11 cellular contexts compared by ENCODE assay signal in genomic region chr10:48633381-48634197, GRCh38. TPM values are rescaled to one million over a fixed set of nuclear protein-coding genes. Genes with fewer than 3 reads are reported as not detected.
A peak's percentile ranks its signal among the peaks of the same experiment; 100 is the strongest.
DNase-seq lines count a peak whose midpoint lies in the region; ATAC-seq and TF ChIP-seq lines count a peak whose summit lies in the region.
"Had no signal": no experiment of that assay in that cellular context is flagged by ENCODE, and none has a peak within 500 bp of the region (broad histone marks: within the 10 kb centered on the region; RNA-seq: fewer than 3 reads in every experiment).

No MANE protein-coding gene starts in this region.

- H3K27me3 ChIP-seq in left lung = peaks cover 0 to 14% of the 10 kb centered on the region in 2 donors

- intact Hi-C loops in left lung (cut with DNase I) = no loop called here
- intact Hi-C loops in activated T-helper 2 cell treated with anti-CD3 and anti-CD28 coated beads, Interferon-gamma antibody, Interleukin-2, Interleukin-4, amounts not matched to agents 10 μg/mL and 5 μg/mL and 100 μg/mL, durations not matched to agents 14 hours and 24 hours and 36 hours (cut with micrococcal nuclease) = no loop called here

- peaks cover 0 to 17% of the 10 kb centered on the region in 2 donors for H3K4me1 ChIP-seq in left lung

- H3K9me3 Mint-ChIP-seq in activated T-helper 2 cell treated with anti-CD3 and anti-CD28 coated beads, Interferon-gamma antibody, Interleukin-2, Interleukin-4, amounts not matched to agents 10 μg/mL and 5 μg/mL and 100 μg/mL, durations not matched to agents 14 hours and 24 hours and 36 hours = no peaks in the 10 kb centered on the region

- no peaks in the 10 kb centered on the region for H3K36me3 Mint-ChIP-seq in activated T-helper 2 cell treated with anti-CD3 and anti-CD28 coated beads, Interferon-gamma antibody, Interleukin-2, Interleukin-4, amounts not matched to agents 10 μg/mL and 5 μg/mL and 100 μg/mL, durations not matched to agents 14 hours and 24 hours and 36 hours (ENCODE audit: low read depth)

- TF ChIP-seq CTCF in left lung (IDR thresholded peaks at IDR 0.05) = no peak

- no peaks in the 10 kb centered on the region for H3K9me3 ChIP-seq in left lung

- peaks cover 34% of the 10 kb centered on the region for H3K27me3 Mint-ChIP-seq in activated T-helper 2 cell treated with anti-CD3 and anti-CD28 coated beads, Interferon-gamma antibody, Interleukin-2, Interleukin-4, amounts not matched to agents 10 μg/mL and 5 μg/mL and 100 μg/mL, durations not matched to agents 14 hours and 24 hours and 36 hours (ENCODE audit: low read depth)

- no peak overlapping the region for H3K4me3 Mint-ChIP-seq in activated T-helper 2 cell treated with anti-CD3 and anti-CD28 coated beads, Interferon-gamma antibody, Interleukin-2, Interleukin-4, amounts not matched to agents 10 μg/mL and 5 μg/mL and 100 μg/mL, durations not matched to agents 14 hours and 24 hours and 36 hours (ENCODE audit: low read depth)

- H3K27ac Mint-ChIP-seq in activated T-helper 2 cell treated with anti-CD3 and anti-CD28 coated beads, Interferon-gamma antibody, Interleukin-2, Interleukin-4, amounts not matched to agents 10 μg/mL and 5 μg/mL and 100 μg/mL, durations not matched to agents 14 hours and 24 hours and 36 hours = no peak overlapping the region

- peak; percentile 45 for ATAC-seq in GM18502 (IDR thresholded peaks at IDR 0.05; ENCODE audit: poor library complexity, unreplicated experiment)
- ATAC-seq in GM21423 (IDR thresholded peaks at IDR 0.05; ENCODE audit: unreplicated experiment) = peak; percentile 35
- ATAC-seq in HG03196 (IDR thresholded peaks at IDR 0.05; ENCODE audit: unreplicated experiment) = peak; percentile 32
- no peak for ATAC-seq in left lung
- no peak for ATAC-seq in left lobe of liver
- ATAC-seq: SK-N-SH treated with all-trans-retinoic acid at 6 μM for 48 hours had no signal

- H3K36me3 ChIP-seq in left lung = no peaks in the 10 kb centered on the region

- no peak overlapping the region for H3K4me3 ChIP-seq in left lung

- DNase-seq in left lung (no peak), DMS79 treated with DMSO at 0.1 percent for 48 hours (lab: John Stamatoyannopoulos, UW) (no peak), left lobe of liver (ENCODE audit: low spot score) (no peak), DMS153 treated with DMSO at 0.1 percent for 48 hours (lab: John Stamatoyannopoulos, UW; ENCODE audit: unreplicated experiment) (no peak)
- DNase-seq in activated T-helper 2 cell treated with anti-CD3 and anti-CD28 coated beads, Interferon-gamma antibody, Interleukin-2, Interleukin-4, amounts not matched to agents 10 μg/mL and 5 μg/mL and 100 μg/mL, durations not matched to agents 14 hours and 24 hours and 36 hours (ENCODE audit: low spot score) = no peak
- DNase-seq: stimulated activated naive CD4-positive, alpha-beta T cell had no signal

- H3K4me1 Mint-ChIP-seq in activated T-helper 2 cell treated with anti-CD3 and anti-CD28 coated beads, Interferon-gamma antibody, Interleukin-2, Interleukin-4, amounts not matched to agents 10 μg/mL and 5 μg/mL and 100 μg/mL, durations not matched to agents 14 hours and 24 hours and 36 hours (ENCODE audit: low read depth) = peaks cover 17% of the 10 kb centered on the region

- peak overlapping the region; percentile 19 to 57 for H3K27ac ChIP-seq in left lung

RNA-seq across cellular contexts. Expression of gene ARHGAP22, which starts 28.7 kb away (rescaled TPM):
- total RNA-seq in left lung (10 to 100 TPM in 1 of 2 donors, 1 to 10 TPM in 1; 5.2 to 10.4 TPM), left lobe of liver (0.13 TPM)
- 0.18 and 0.43 TPM in 2 replicates for total RNA-seq in activated T-helper 2 cell treated with anti-CD3 and anti-CD28 coated beads, Interferon-gamma antibody, Interleukin-2, Interleukin-4, amounts not matched to agents 10 μg/mL and 5 μg/mL and 100 μg/mL, durations not matched to agents 14 hours and 24 hours and 36 hours

RNA-seq across cellular contexts. Expression of gene WDFY4, which starts 51.1 kb away (rescaled TPM):
- total RNA-seq in left lung (10 to 100 TPM in 1 of 2 donors, 1 to 10 TPM in 1; 9.3 to 23.6 TPM), left lobe of liver (1.3 TPM)
- 0.18 and 0.21 TPM in 2 replicates for total RNA-seq in activated T-helper 2 cell treated with anti-CD3 and anti-CD28 coated beads, Interferon-gamma antibody, Interleukin-2, Interleukin-4, amounts not matched to agents 10 μg/mL and 5 μg/mL and 100 μg/mL, durations not matched to agents 14 hours and 24 hours and 36 hours
- total RNA-seq: renal cortical epithelial cell had no signal

Comparison
In these comparisons a context has a peak if more than half of its experiments do, and no peak if none do; other contexts are left out.
1. ATAC-seq: peak in GM18502 (single experiment), GM21423 (single experiment) and HG03196 (single experiment); none in left lung (single experiment) and left lobe of liver (single experiment).